Comparison of ENCODE assay signal across 13 cellular contexts in genomic region chr13:48873598-48873997, GRCh38.
DNase-seq lines count a peak whose midpoint lies in the region; ATAC-seq and TF ChIP-seq lines count a peak whose summit lies in the region.
"Had no signal": no experiment of that assay in that cellular context is flagged by ENCODE, and none has a peak within 500 bp of the region (broad histone marks: within the 10 kb centered on the region; RNA-seq: fewer than 3 reads in every experiment).

No MANE protein-coding gene starts in this region.

- no peaks in the 10 kb centered on the region for H3K36me3 ChIP-seq in GM23338 (ENCODE audit: insufficient read depth)

- H3K4me1 ChIP-seq in GM23338 (ENCODE audit: insufficient read depth) = peaks cover 43% of the 10 kb centered on the region

- H3K4me3 ChIP-seq in GM23338 (peak overlapping the region; percentile 43; the same call in 1 of the 2 replicates), fibroblast of pulmonary artery (replicated peaks; ENCODE audit: low read depth, low read length) (no peak overlapping the region)

- H3K4me1 Mint-ChIP-seq in GM23338 = peaks cover 37% of the 10 kb centered on the region
- H3K4me1 Mint-ChIP-seq: naive B cell had no signal

- no peaks in the 10 kb centered on the region for H3K9me2 ChIP-seq in GM23338 (ENCODE audit: insufficient read depth)

- TF ChIP-seq CTCF in GM23338 (conservative IDR thresholded peaks at IDR 0.05; ENCODE audit: low read depth in 2 of 2) (no peak), fibroblast of pulmonary artery (IDR thresholded peaks at IDR 0.05; ENCODE audit: low read length, missing control alignments) (no peak)

- no peak overlapping the region for H3K27ac ChIP-seq in GM23338 (ENCODE audit: low read depth)

- H3K4me2 ChIP-seq in GM23338 = peak overlapping the region; percentile 72

- no peak overlapping the region for H3K27ac Mint-ChIP-seq in GM23338

- H2AFZ ChIP-seq in GM23338 = no peak overlapping the region

- no peaks in the 10 kb centered on the region for H3K79me2 ChIP-seq in GM23338 (replicated peaks; ENCODE audit: insufficient read depth)

- peaks cover 35% of the 10 kb centered on the region for H3K27me3 ChIP-seq in GM23338 (ENCODE audit: insufficient read depth)

- H3F3A ChIP-seq in GM23338 (replicated peaks; ENCODE audit: low read depth) = peaks cover 6% of the 10 kb centered on the region; the same call in 1 of the 2 replicates

- H3K27me3 Mint-ChIP-seq in GM23338 (ENCODE audit: insufficient read depth, low read depth, poor library complexity) = peaks cover 21% of the 10 kb centered on the region

- no peaks in the 10 kb centered on the region for H4K20me1 ChIP-seq in GM23338 (replicated peaks; ENCODE audit: insufficient read depth)

- DNase-seq in GM23338 (ENCODE audit: low spot score) (peak; percentile 76), fibroblast of pulmonary artery (ENCODE audit: low read depth) (peak; percentile 20), myocyte (ENCODE audit: low read depth) (peak; percentile 28)
- DNase-seq in activated CD4-positive, alpha-beta T cell treated with anti-CD3 and anti-CD28 coated beads for 48 hours = no peak
- no peak for DNase-seq in activated T-cell treated with anti-CD3 and anti-CD28 coated beads, Interleukin-2, amount 50 U/mL, for 1 hour
- no peak for DNase-seq in stimulated activated CD4-positive, alpha-beta T cell treated with anti-CD3 and anti-CD28 coated beads, Interleukin-2, amount 100 ng/mL, for 24 hours
- DNase-seq: activated CD4-positive, alpha-beta T cell treated with anti-CD3 and anti-CD28 coated beads, Interleukin-2, amount 50 U/mL, for 4 hours; activated gamma-delta T cell treated with Interleukin-2 at 50 U/mL for 16 hours; Calu3; naive B cell; NCI-H446 treated with DMSO at 0.1 percent for 48 hours had no signal

- no peaks in the 10 kb centered on the region for H3K9me3 Mint-ChIP-seq in GM23338
- H3K9me3 Mint-ChIP-seq: naive B cell had no signal

- no peaks in the 10 kb centered on the region for H3K36me3 Mint-ChIP-seq in GM23338 (ENCODE audit: low read depth)
- H3K36me3 Mint-ChIP-seq: naive B cell had no signal

- peak overlapping the region; percentile 23 for H3K4me3 Mint-ChIP-seq in GM23338
- H3K4me3 Mint-ChIP-seq: naive B cell had no signal

- ATAC-seq in GM23338 = peak; percentile 80
- ATAC-seq in SK-N-SH treated with all-trans-retinoic acid at 6 μM for 48 hours = peak; percentile 79
- no peak for ATAC-seq in HG02571 (IDR thresholded peaks at IDR 0.05; ENCODE audit: unreplicated experiment)

TF ChIP-seq in SK-N-SH treated with all-trans-retinoic acid at 6 μM for 48 hours, 23 proteins besides CTCF, POLR2A, EP300 and RAD21:
- no peak for TF ChIP-seq ZNF8 (CRISPR knock-in tag; IDR thresholded peaks at IDR 0.05)
- no peak for TF ChIP-seq PATZ1 (CRISPR knock-in tag; IDR thresholded peaks at IDR 0.05; ENCODE audit: borderline replicate concordance)
- TF ChIP-seq ZC3H10 (CRISPR knock-in tag; IDR thresholded peaks at IDR 0.05) = no peak
- no peak for TF ChIP-seq ZFP3 (CRISPR knock-in tag; IDR thresholded peaks at IDR 0.05)
- no peak for TF ChIP-seq TOX (CRISPR knock-in tag; IDR thresholded peaks at IDR 0.05; ENCODE audit: borderline replicate concordance)
- TF ChIP-seq, protein P1, sequence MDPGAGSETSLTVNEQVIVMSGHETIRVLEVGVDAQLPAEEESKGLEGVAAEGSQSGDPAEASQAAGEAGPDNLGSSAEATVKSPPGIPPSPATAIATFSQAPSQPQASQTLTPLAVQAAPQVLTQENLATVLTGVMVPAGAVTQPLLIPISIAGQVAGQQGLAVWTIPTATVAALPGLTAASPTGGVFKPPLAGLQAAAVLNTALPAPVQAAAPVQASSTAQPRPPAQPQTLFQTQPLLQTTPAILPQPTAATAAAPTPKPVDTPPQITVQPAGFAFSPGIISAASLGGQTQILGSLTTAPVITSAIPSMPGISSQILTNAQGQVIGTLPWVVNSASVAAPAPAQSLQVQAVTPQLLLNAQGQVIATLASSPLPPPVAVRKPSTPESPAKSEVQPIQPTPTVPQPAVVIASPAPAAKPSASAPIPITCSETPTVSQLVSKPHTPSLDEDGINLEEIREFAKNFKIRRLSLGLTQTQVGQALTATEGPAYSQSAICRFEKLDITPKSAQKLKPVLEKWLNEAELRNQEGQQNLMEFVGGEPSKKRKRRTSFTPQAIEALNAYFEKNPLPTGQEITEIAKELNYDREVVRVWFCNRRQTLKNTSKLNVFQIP (CRISPR knock-in tag; IDR thresholded peaks at IDR 0.05; ENCODE audit: borderline replicate concordance, low read depth) = no peak
- no peak for TF ChIP-seq TSHZ2 (CRISPR knock-in tag; IDR thresholded peaks at IDR 0.05)
- no peak for TF ChIP-seq ISL1 (CRISPR knock-in tag; IDR thresholded peaks at IDR 0.05)
- TF ChIP-seq OSR1 (CRISPR knock-in tag; IDR thresholded peaks at IDR 0.05) = no peak
- no peak for TF ChIP-seq ZNF70 (CRISPR knock-in tag; IDR thresholded peaks at IDR 0.05)
- no peak for TF ChIP-seq TCF4 (CRISPR knock-in tag; IDR thresholded peaks at IDR 0.05; ENCODE audit: borderline replicate concordance)
- no peak for TF ChIP-seq RARB (CRISPR knock-in tag; IDR thresholded peaks at IDR 0.05)
- TF ChIP-seq CREB5 (CRISPR knock-in tag; IDR thresholded peaks at IDR 0.05; ENCODE audit: low read depth) = no peak
- no peak for TF ChIP-seq PPARA (CRISPR knock-in tag; IDR thresholded peaks at IDR 0.05; ENCODE audit: borderline replicate concordance)
- no peak for TF ChIP-seq CSRNP3 (CRISPR knock-in tag; IDR thresholded peaks at IDR 0.05)

Comparison
In these comparisons a context has a peak if more than half of its experiments do, and no peak if none do; other contexts are left out.
1. DNase-seq: peak in GM23338 (single experiment), fibroblast of pulmonary artery (single experiment) and myocyte (single experiment); none in activated CD4-positive, alpha-beta T cell treated with anti-CD3 and anti-CD28 coated beads for 48 hours (single experiment), activated T-cell treated with anti-CD3 and anti-CD28 coated beads, Interleukin-2, amount 50 U/mL, for 1 hour (single experiment) and stimulated activated CD4-positive, alpha-beta T cell treated with anti-CD3 and anti-CD28 coated beads, Interleukin-2, amount 100 ng/mL, for 24 hours (0 of 2).